ENCODE assay signal across 2 cellular contexts in the genomic region with DNA sequence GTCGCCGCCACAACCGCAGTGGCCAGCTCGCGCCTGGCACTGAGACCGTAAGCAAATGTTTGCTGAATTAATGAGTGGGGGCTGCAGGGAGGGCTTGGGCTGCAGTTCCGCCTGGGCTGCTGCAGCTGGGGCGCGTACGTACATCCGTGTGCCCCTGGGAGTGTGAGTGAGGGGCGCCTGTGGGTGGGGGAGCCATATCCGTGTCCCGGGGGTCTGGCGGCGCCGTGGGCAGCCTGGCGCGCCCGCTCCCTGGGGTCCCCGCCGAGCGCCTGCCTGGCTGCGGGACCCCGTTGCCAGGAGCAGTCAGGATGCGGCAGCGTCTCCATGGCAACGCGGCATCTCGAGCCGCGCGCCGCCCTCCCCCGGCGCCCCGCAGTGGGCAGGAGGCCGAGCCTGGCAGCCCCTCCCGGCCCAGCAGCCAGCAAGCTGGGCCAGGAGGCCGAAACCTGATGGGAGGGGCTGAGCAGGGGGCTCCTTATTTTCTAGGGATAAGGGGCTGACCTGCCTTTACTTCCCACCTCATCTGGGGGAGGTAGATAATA.
TF ChIP-seq lines count a peak whose summit lies in the region.

No MANE protein-coding gene starts in this region.

TF ChIP-seq in K562, 482 proteins besides CTCF, POLR2A, EP300 and RAD21 (continued from another document):
- TF ChIP-seq ZBTB7A (IDR thresholded peaks at IDR 0.05; ENCODE audit: borderline replicate concordance, control insufficient read depth, low read depth, low read length) (0 out of 2 replicates have a peak, but pooled peaks have one; percentile 11), TAF9B (IDR thresholded peaks at IDR 0.05; ENCODE audit: partially characterized antibody) (no peak), NCOA4 (IDR thresholded peaks at IDR 0.05; ENCODE audit: partially characterized antibody) (no peak), E2F6 (IDR thresholded peaks at IDR 0.05; ENCODE audit: borderline replicate concordance in 1 of 2, extremely low read depth in 1 of 2, insufficient read depth in 1 of 2, insufficient read length in 1 of 2, low read depth in 1 of 2, low read length in 1 of 2, poor library complexity in 1 of 2, severe bottlenecking in 1 of 2) (no peak), ADNP (tag; IDR thresholded peaks at IDR 0.05) (no peak), FUS (optimal IDR thresholded peaks at IDR 0.05; ENCODE audit: low read depth, low read length) (no peak), GTF2E2 (tag; IDR thresholded peaks at IDR 0.05) (no peak), ZBTB33 (CRISPR knock-in tag; IDR thresholded peaks at IDR 0.05) (peak; percentile 15; the same call in 1 of the 2 replicates), ARHGAP35 (IDR thresholded peaks at IDR 0.05; ENCODE audit: partially characterized antibody) (no peak), GABPB1 (CRISPR knock-in tag; IDR thresholded peaks at IDR 0.05) (no peak), NFYB (IDR thresholded peaks at IDR 0.05; ENCODE audit: extremely low read depth, insufficient read length) (no peak), NCOR1 (IDR thresholded peaks at IDR 0.05) (no peak), ZZZ3 (IDR thresholded peaks at IDR 0.05) (no peak), ZNF175 (CRISPR knock-in tag; IDR thresholded peaks at IDR 0.05; ENCODE audit: low read depth) (no peak)
- TF ChIP-seq, protein P1, sequence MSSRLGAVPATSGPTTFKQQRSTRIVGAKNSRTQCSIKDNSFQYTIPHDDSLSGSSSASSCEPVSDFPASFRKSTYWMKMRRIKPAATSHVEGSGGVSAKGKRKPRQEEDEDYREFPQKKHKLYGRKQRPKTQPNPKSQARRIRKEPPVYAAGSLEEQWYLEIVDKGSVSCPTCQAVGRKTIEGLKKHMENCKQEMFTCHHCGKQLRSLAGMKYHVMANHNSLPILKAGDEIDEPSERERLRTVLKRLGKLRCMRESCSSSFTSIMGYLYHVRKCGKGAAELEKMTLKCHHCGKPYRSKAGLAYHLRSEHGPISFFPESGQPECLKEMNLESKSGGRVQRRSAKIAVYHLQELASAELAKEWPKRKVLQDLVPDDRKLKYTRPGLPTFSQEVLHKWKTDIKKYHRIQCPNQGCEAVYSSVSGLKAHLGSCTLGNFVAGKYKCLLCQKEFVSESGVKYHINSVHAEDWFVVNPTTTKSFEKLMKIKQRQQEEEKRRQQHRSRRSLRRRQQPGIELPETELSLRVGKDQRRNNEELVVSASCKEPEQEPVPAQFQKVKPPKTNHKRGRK (tag; IDR thresholded peaks at IDR 0.05), result no peak
- TF ChIP-seq, protein P2, sequence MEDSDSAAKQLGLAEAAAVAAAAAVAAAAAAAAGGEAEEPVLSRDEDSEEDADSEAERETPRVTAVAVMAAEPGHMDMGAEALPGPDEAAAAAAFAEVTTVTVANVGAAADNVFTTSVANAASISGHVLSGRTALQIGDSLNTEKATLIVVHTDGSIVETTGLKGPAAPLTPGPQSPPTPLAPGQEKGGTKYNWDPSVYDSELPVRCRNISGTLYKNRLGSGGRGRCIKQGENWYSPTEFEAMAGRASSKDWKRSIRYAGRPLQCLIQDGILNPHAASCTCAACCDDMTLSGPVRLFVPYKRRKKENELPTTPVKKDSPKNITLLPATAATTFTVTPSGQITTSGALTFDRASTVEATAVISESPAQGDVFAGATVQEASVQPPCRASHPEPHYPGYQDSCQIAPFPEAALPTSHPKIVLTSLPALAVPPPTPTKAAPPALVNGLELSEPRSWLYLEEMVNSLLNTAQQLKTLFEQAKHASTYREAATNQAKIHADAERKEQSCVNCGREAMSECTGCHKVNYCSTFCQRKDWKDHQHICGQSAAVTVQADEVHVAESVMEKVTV (CRISPR knock-in tag; IDR thresholded peaks at IDR 0.05), result no peak
TF ChIP-seq in K562: peak in this region for 2.

TF ChIP-seq in GM12891, 5 proteins besides CTCF, POLR2A, EP300 and RAD21 (continued from another document):
- no peak for TF ChIP-seq SPI1 (IDR thresholded peaks at IDR 0.05; ENCODE audit: low read depth, low read length)
- TF ChIP-seq POLR2AphosphoS5 (IDR thresholded peaks at IDR 0.05; ENCODE audit: low read depth, low read length), result no peak
- no peak for TF ChIP-seq PAX5 (IDR thresholded peaks at IDR 0.05; ENCODE audit: insufficient read depth, low read length, severe bottlenecking)
- TF ChIP-seq TAF1 (IDR thresholded peaks at IDR 0.05; ENCODE audit: low read depth, low read length), result no peak
